In genomic region chr4:119337010-119337409, GRCh38 we compare ENCODE assay signal across 15 cellular contexts. TPM values are rescaled to one million over a fixed set of nuclear protein-coding genes. Genes with fewer than 3 reads are reported as not detected.
A peak's percentile ranks its signal among the peaks of the same experiment; 100 is the strongest.
DNase-seq lines count a peak whose midpoint lies in the region; ATAC-seq and TF ChIP-seq lines count a peak whose summit lies in the region.
"Had no signal": no experiment of that assay in that cellular context is flagged by ENCODE, and none has a peak within 500 bp of the region (broad histone marks: within the 10 kb centered on the region; RNA-seq: fewer than 3 reads in every experiment).

No MANE protein-coding gene starts in this region.

- no peak overlapping the region for H3K9ac ChIP-seq in MM.1S (ENCODE audit: low read length)

- H3K9me3 ChIP-seq in gastrocnemius medialis (no peaks in the 10 kb centered on the region), MM.1S (replicated peaks; ENCODE audit: insufficient read depth, low read length) (no peaks in the 10 kb centered on the region)
- no peaks in the 10 kb centered on the region for H3K9me3 ChIP-seq in effector memory CD4-positive, alpha-beta T cell (ENCODE audit: control insufficient read depth, low read length)
- H3K9me3 ChIP-seq: thyroid gland had no signal

- no peaks in the 10 kb centered on the region for H3K36me3 ChIP-seq in gastrocnemius medialis
- H3K36me3 ChIP-seq in MM.1S (replicated peaks; ENCODE audit: insufficient read depth, low read length): no peaks in the 10 kb centered on the region
- H3K36me3 ChIP-seq in effector memory CD4-positive, alpha-beta T cell (ENCODE audit: control insufficient read depth, insufficient read depth, low read length): no peaks in the 10 kb centered on the region
- H3K36me3 ChIP-seq: thyroid gland had no signal

- TF ChIP-seq POLR2A in gastrocnemius medialis (IDR thresholded peaks at IDR 0.05): no peak

- no peaks in the 10 kb centered on the region for H3F3A ChIP-seq in MM.1S (ENCODE audit: insufficient read depth, low read length)

- H3K27me3 ChIP-seq in gastrocnemius medialis: no peaks in the 10 kb centered on the region
- no peaks in the 10 kb centered on the region for H3K27me3 ChIP-seq in MM.1S (replicated peaks; ENCODE audit: insufficient read depth, low read length)
- H3K27me3 ChIP-seq in effector memory CD4-positive, alpha-beta T cell (replicated peaks; ENCODE audit: control insufficient read depth, insufficient read depth, low read length, poor library complexity, severe bottlenecking): no peaks in the 10 kb centered on the region
- H3K27me3 ChIP-seq: thyroid gland had no signal

- no peaks in the 10 kb centered on the region for H3K9me2 ChIP-seq in MM.1S (replicated peaks; ENCODE audit: insufficient read depth, low read length)

- H2AFZ ChIP-seq in MM.1S (ENCODE audit: low read length): no peak overlapping the region

- H4K20me1 ChIP-seq in MM.1S (ENCODE audit: insufficient read depth, low read length): no peaks in the 10 kb centered on the region

- DNase-seq in HFF-Myc (ENCODE audit: extremely low read depth, low read depth) (peak; percentile 3), SKM-1 treated with dmso at 0.1 percent for 144 hours (lab: John Stamatoyannopoulos, UW; ENCODE audit: unreplicated experiment) (peak; percentile 51), globus pallidus (ENCODE audit: low spot score) (peak; percentile 4), gastrocnemius medialis (no peak), MM.1S (no peak)
- DNase-seq in effector memory CD4-positive, alpha-beta T cell: no peak
- DNase-seq: activated T-cell treated with anti-CD3 and anti-CD28 coated beads for 4 hours; anterior cingulate cortex; effector memory CD8-positive, alpha-beta T cell; H7; naive B cell; PC-3; thyroid gland had no signal

- intact Hi-C loops in gastrocnemius medialis (cut with DNase I; ENCODE audit: low total_unique reads): no loop called here

- no peak overlapping the region for H3K4me2 ChIP-seq in MM.1S (ENCODE audit: low read depth, low read length)

- ATAC-seq in gastrocnemius medialis (peak; percentile 58 to 63), HG02678 (IDR thresholded peaks at IDR 0.05; ENCODE audit: unreplicated experiment) (no peak), GM21528 (IDR thresholded peaks at IDR 0.05; ENCODE audit: low FRiP score, unreplicated experiment) (no peak)
- ATAC-seq: effector memory CD8-positive, alpha-beta T cell had no signal

- TF ChIP-seq CTCF in HFF-Myc (IDR thresholded peaks at IDR 0.05; ENCODE audit: low read depth, low read length, missing control alignments) (no peak), gastrocnemius medialis (IDR thresholded peaks at IDR 0.05 in 4 of 5, conservative IDR thresholded peaks at IDR 0.05 in 1 of 5) (no peak), MM.1S (IDR thresholded peaks at IDR 0.05; ENCODE audit: low read length) (no peak)

- in situ Hi-C loops in gastrocnemius medialis (cut with MboI; ENCODE audit: low sequenced_read_pairs in 4 of 4): no loop called here

- H3K27ac ChIP-seq in gastrocnemius medialis (no peak overlapping the region), MM.1S (ENCODE audit: low read length) (no peak overlapping the region)
- no peak overlapping the region for H3K27ac ChIP-seq in effector memory CD4-positive, alpha-beta T cell (ENCODE audit: insufficient read depth, low read length, poor library complexity, severe bottlenecking)
- H3K27ac ChIP-seq: thyroid gland had no signal

- H3K4me1 ChIP-seq in gastrocnemius medialis (no peaks in the 10 kb centered on the region), MM.1S (ENCODE audit: low read length) (no peaks in the 10 kb centered on the region)
- no peaks in the 10 kb centered on the region for H3K4me1 ChIP-seq in effector memory CD4-positive, alpha-beta T cell (ENCODE audit: control insufficient read depth, insufficient read depth, low read length, poor library complexity, severe bottlenecking)
- H3K4me1 ChIP-seq: thyroid gland had no signal

- H3K79me2 ChIP-seq in MM.1S (ENCODE audit: low read length): no peaks in the 10 kb centered on the region

- no peak overlapping the region for H3K4me3 ChIP-seq in HFF-Myc (replicated peaks; ENCODE audit: low read depth, low read length)
- H3K4me3 ChIP-seq in gastrocnemius medialis: no peak overlapping the region
- H3K4me3 ChIP-seq in MM.1S (ENCODE audit: low read length): no peak overlapping the region
- H3K4me3 ChIP-seq in effector memory CD4-positive, alpha-beta T cell (ENCODE audit: insufficient read depth, low read depth, low read length, poor library complexity, severe bottlenecking): no peak overlapping the region
- H3K4me3 ChIP-seq: thyroid gland had no signal

RNA-seq across cellular contexts. Expression of gene FABP2, which starts 15.1 kb away (rescaled TPM):
- under 1 TPM in 1 of 4 donors, not detected in 3; 0.15 TPM for total RNA-seq in gastrocnemius medialis
- total RNA-seq: H7, PC-3, thyroid gland had no signal

Comparison
In these comparisons a context has a peak if more than half of its experiments do, and no peak if none do; other contexts are left out.
1. DNase-seq: peak in HFF-Myc (single experiment), SKM-1 treated with dmso at 0.1 percent for 144 hours (single experiment) and globus pallidus (single experiment); none in gastrocnemius medialis (0 of 2), MM.1S (single experiment) and effector memory CD4-positive, alpha-beta T cell (0 of 3).
2. ATAC-seq: peak in gastrocnemius medialis (2 of 2); none in HG02678 (single experiment) and GM21528 (single experiment).